Comparison of ENCODE assay signal across 24 cellular contexts in the genomic region with DNA sequence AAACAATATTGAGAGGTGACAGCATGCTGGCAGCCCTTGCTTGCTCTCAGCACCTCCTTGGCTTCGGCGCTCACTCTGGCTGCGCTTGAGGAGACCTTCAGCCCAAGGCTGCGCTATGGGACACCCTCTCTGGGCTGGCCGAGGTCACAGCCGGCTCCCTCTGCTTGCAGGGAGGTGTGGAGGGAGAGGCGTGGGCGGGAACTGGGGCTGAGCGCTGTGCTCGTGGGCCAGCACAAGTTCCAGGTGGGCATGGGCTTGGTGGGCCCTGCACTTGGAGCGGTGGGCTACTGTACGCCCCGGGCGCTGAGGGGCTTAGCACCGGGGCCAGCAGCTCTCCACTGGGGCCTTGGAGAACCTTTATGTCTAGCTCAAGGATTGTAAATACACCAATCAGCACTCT.
"Had no signal": no experiment of that assay in that cellular context is flagged by ENCODE, and none has a peak within 500 bp of the region (broad histone marks: within the 10 kb centered on the region; RNA-seq: fewer than 3 reads in every experiment).

No MANE protein-coding gene starts in this region.

- H3K4me3 Mint-ChIP-seq: immature natural killer cell; naive thymus-derived CD4-positive, alpha-beta T cell; natural killer cell treated with Interleukin-12 subunit alpha and Interleukin-12 subunit beta and Interleukin-15 and Interleukin-18, amount 100 ng/mL, for 72 hours; stimulated activated effector memory CD8-positive, alpha-beta T cell treated with anti-CD3 and anti-CD28 coated beads, Interleukin-12 subunit alpha, Interleukin-12 subunit beta, amount 100 ng/mL, for 72 hours; stimulated activated naive CD8-positive, alpha-beta T cell treated with anti-CD3 and anti-CD28 coated beads, Interleukin-15, Interleukin-2, amounts not matched to agents 100 ng/mL and 50 ng/mL, for 24 hours; type B pancreatic cell had no signal

- H3K27ac ChIP-seq: left ventricle myocardium inferior, ovary, prostate gland, skin epidermis, suprapubic skin, thoracic aorta, tibial artery, vagina had no signal

- H3K36me3 Mint-ChIP-seq: immature natural killer cell; naive thymus-derived CD4-positive, alpha-beta T cell; natural killer cell treated with Interleukin-12 subunit alpha and Interleukin-12 subunit beta and Interleukin-15 and Interleukin-18, amount 100 ng/mL, for 72 hours; stimulated activated effector memory CD8-positive, alpha-beta T cell treated with anti-CD3 and anti-CD28 coated beads, Interleukin-12 subunit alpha, Interleukin-12 subunit beta, amount 100 ng/mL, for 72 hours; type B pancreatic cell had no signal

- H3K9me3 Mint-ChIP-seq: type B pancreatic cell had no signal

- H3K4me1 ChIP-seq: left ventricle myocardium inferior, prostate gland, suprapubic skin, tibial artery, vagina had no signal

- H3K36me3 ChIP-seq: left ventricle myocardium inferior, ovary, prostate gland, suprapubic skin, thoracic aorta, tibial artery, vagina had no signal

- H3K27ac Mint-ChIP-seq: immature natural killer cell; naive thymus-derived CD4-positive, alpha-beta T cell; natural killer cell treated with Interleukin-12 subunit alpha and Interleukin-12 subunit beta and Interleukin-15 and Interleukin-18, amount 100 ng/mL, for 72 hours; stimulated activated effector memory CD8-positive, alpha-beta T cell treated with anti-CD3 and anti-CD28 coated beads, Interleukin-12 subunit alpha, Interleukin-12 subunit beta, amount 100 ng/mL, for 72 hours; stimulated activated naive CD8-positive, alpha-beta T cell treated with anti-CD3 and anti-CD28 coated beads, Interleukin-15, Interleukin-2, amounts not matched to agents 100 ng/mL and 50 ng/mL, for 24 hours; type B pancreatic cell had no signal

- H3K4me1 Mint-ChIP-seq: immature natural killer cell; naive thymus-derived CD4-positive, alpha-beta T cell; stimulated activated effector memory CD8-positive, alpha-beta T cell treated with anti-CD3 and anti-CD28 coated beads, Interleukin-12 subunit alpha, Interleukin-12 subunit beta, amount 100 ng/mL, for 72 hours had no signal

- H3K4me3 ChIP-seq: left ventricle myocardium inferior, lung, mucosa of descending colon, ovary, prostate gland, skin epidermis, suprapubic skin, thoracic aorta, tibial artery, vagina had no signal

- H3K27me3 Mint-ChIP-seq: naive thymus-derived CD4-positive, alpha-beta T cell; natural killer cell treated with Interleukin-12 subunit alpha and Interleukin-12 subunit beta and Interleukin-15 and Interleukin-18, amount 100 ng/mL, for 72 hours; stimulated activated naive CD8-positive, alpha-beta T cell treated with anti-CD3 and anti-CD28 coated beads, Interleukin-15, Interleukin-2, amounts not matched to agents 100 ng/mL and 50 ng/mL, for 24 hours; type B pancreatic cell had no signal

- FAIRE-seq: islet of Langerhans had no signal

- H3K27me3 ChIP-seq: ovary, suprapubic skin, tibial artery, vagina had no signal

- H3K9me3 ChIP-seq: left ventricle myocardium inferior, mucosa of descending colon, ovary, prostate gland, suprapubic skin, thoracic aorta, tibial artery, vagina had no signal

- DNase-seq: head of caudate nucleus; hypothalamus; immature natural killer cell; left ventricle myocardium inferior; midbrain; mucosa of descending colon; naive thymus-derived CD4-positive, alpha-beta T cell; occipital lobe; ovary; retina; stimulated activated CD4-positive, alpha-beta T cell treated with anti-CD3 and anti-CD28 coated beads, Interleukin-4, amount 100 ng/mL, for 24 hours; stimulated activated naive CD4-positive, alpha-beta T cell; tibial artery had no signal
